In genomic region chr19:46924874-46925547, GRCh38 we compare ENCODE assay signal across 8 cellular contexts.
A peak's percentile ranks its signal among the peaks of the same experiment; 100 is the strongest.
DNase-seq lines count a peak whose midpoint lies in the region; ATAC-seq and TF ChIP-seq lines count a peak whose summit lies in the region.

No MANE protein-coding gene starts in this region.

- H3K27me3 ChIP-seq in Peyer's patch (no peaks in the 10 kb centered on the region), esophagus squamous epithelium (no peaks in the 10 kb centered on the region)

- TF ChIP-seq POLR2A in Peyer's patch (IDR thresholded peaks at IDR 0.05), result no peak
- no peak for TF ChIP-seq POLR2A in esophagus squamous epithelium (IDR thresholded peaks at IDR 0.05)

- DNase-seq in GM10266 (ENCODE audit: extremely low spot score) (peak; percentile 31), Peyer's patch (peak in 1 of 3 donors; percentile 66), esophagus squamous epithelium (lab: John Stamatoyannopoulos, UW) (no peak), pulmonary artery endothelial cell (ENCODE audit: low read depth, low spot score) (peak; percentile 41)

- H3K4me1 ChIP-seq in Peyer's patch, result peaks cover 0 to 44% (median 11%) of the 10 kb centered on the region in 4 donors
- H3K4me1 ChIP-seq in esophagus squamous epithelium, result peaks cover 42 to 71% (median 44%) of the 10 kb centered on the region in 3 donors

- TF ChIP-seq CTCF in GM10266 (IDR thresholded peaks at IDR 0.05; ENCODE audit: control insufficient read depth, insufficient read depth, low read depth, missing control alignments) (no peak), Peyer's patch (IDR thresholded peaks at IDR 0.05) (no peak), esophagus squamous epithelium (IDR thresholded peaks at IDR 0.05) (no peak)

- 15 to 24% methylated on average over 8 of the region's 8 CpGs for WGBS in esophagus squamous epithelium, 2 donors

- no peak overlapping the region for H3K4me3 ChIP-seq in Peyer's patch
- H3K4me3 ChIP-seq in esophagus squamous epithelium, result no peak overlapping the region

- intact Hi-C loops in esophagus squamous epithelium (cut with DNase I), result loop anchor here (10.0 kb wide), 1 partner anchor 60 kb away; the partner anchor contains the start of gene ARHGAP35

- H3K27ac ChIP-seq in Peyer's patch (peak overlapping the region in 3 of 4 donors; percentile 26 to 87 (median 68)), esophagus squamous epithelium (peak overlapping the region; percentile 73 to 88 (median 84))

- H3K9me3 ChIP-seq in Peyer's patch (no peaks in the 10 kb centered on the region), esophagus squamous epithelium (no peaks in the 10 kb centered on the region)

- ATAC-seq in HG02981 (IDR thresholded peaks at IDR 0.05; ENCODE audit: unreplicated experiment) (no peak), GM19328 (IDR thresholded peaks at IDR 0.05; ENCODE audit: unreplicated experiment) (no peak), HG02642 (IDR thresholded peaks at IDR 0.05; ENCODE audit: poor library complexity, unreplicated experiment) (no peak), GM21360 (IDR thresholded peaks at IDR 0.05; ENCODE audit: unreplicated experiment) (no peak)

- peaks cover 0 to 30% (median 0%) of the 10 kb centered on the region in 3 donors for H3K36me3 ChIP-seq in Peyer's patch
- peaks cover 6 to 29% (median 10%) of the 10 kb centered on the region in 3 donors for H3K36me3 ChIP-seq in esophagus squamous epithelium
